ENCODE assay signal across 19 cellular contexts in the genomic region with DNA sequence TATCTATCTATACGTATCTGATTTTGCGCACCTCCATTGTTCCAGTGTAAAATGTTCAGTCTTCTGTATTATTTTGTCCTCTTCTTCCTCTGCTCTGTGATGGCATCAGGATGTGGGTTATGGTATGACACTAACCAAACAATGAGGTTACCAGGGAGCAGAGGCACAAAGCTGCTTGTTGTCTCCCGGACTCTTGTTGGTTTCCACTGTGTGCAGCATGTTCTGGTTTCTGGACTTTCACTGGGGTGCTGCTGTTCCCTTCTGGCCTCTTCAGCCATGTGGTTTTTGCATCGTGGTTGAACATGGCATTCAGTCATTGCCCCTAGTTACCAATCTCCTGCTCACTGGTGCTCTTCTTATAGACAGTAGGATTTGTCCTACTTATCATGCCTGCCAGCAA.
"Had no signal": no experiment of that assay in that cellular context is flagged by ENCODE, and none has a peak within 500 bp of the region (broad histone marks: within the 10 kb centered on the region; RNA-seq: fewer than 3 reads in every experiment).

No MANE protein-coding gene starts in this region.

- H3K4me3 ChIP-seq: body of pancreas, esophagus squamous epithelium, pancreas had no signal

- H3K27ac ChIP-seq: body of pancreas, esophagus squamous epithelium, neutrophil, pancreas had no signal

- DNase-seq: activated B cell treated with CpG ODN at 0.5 μM for 24 hours; activated CD4-positive, alpha-beta memory T cell treated with anti-CD3 and anti-CD28 coated beads for 36 hours; activated CD4-positive, alpha-beta T cell treated with anti-CD3 and anti-CD28 coated beads for 4 hours; activated gamma-delta T cell treated with Interleukin-2 at 50 U/mL for 16 hours; activated naive CD8-positive, alpha-beta T cell treated with anti-CD3 and anti-CD28 coated beads for 36 hours; activated T-cell treated with anti-CD3 and anti-CD28 coated beads for 4 hours; amniotic stem cell; body of pancreas; dermis blood vessel endothelial cell; effector memory CD8-positive, alpha-beta T cell; esophagus squamous epithelium; mesendoderm; naive thymus-derived CD4-positive, alpha-beta T cell; pancreas; stimulated activated CD4-positive, alpha-beta T cell treated with anti-CD3 and anti-CD28 coated beads, Interleukin-1b, Interleukin-23, amount 100 ng/mL, for 48 hours; stimulated activated CD8-positive, alpha-beta memory T cell treated with anti-CD3 and anti-CD28 coated beads, Interleukin-4, amount 100 ng/mL, for 48 hours; stimulated activated naive CD4-positive, alpha-beta T cell; T-helper 9 cell had no signal

- H3K4me1 ChIP-seq: body of pancreas, esophagus squamous epithelium, pancreas had no signal

- H3K36me3 ChIP-seq: esophagus squamous epithelium, neutrophil, pancreas had no signal

- H3K27me3 ChIP-seq: body of pancreas, esophagus squamous epithelium, neutrophil, pancreas had no signal

- H3K9me3 ChIP-seq: body of pancreas, esophagus squamous epithelium, neutrophil, pancreas had no signal

- ATAC-seq: body of pancreas; effector memory CD8-positive, alpha-beta T cell; naive thymus-derived CD4-positive, alpha-beta T cell; pancreas had no signal
